ENCODE assay signal across 18 cellular contexts in genomic region chr1:207817166-207817565, GRCh38.
DNase-seq lines count a peak whose midpoint lies in the region; ATAC-seq and TF ChIP-seq lines count a peak whose summit lies in the region.
"Had no signal": no experiment of that assay in that cellular context is flagged by ENCODE, and none has a peak within 500 bp of the region (broad histone marks: within the 10 kb centered on the region; RNA-seq: fewer than 3 reads in every experiment).

No MANE protein-coding gene starts in this region.

- peaks cover 38% of the 10 kb centered on the region for H3K36me3 Mint-ChIP-seq in T-helper 1 cell treated with Interleukin-12 subunit alpha and Interleukin-12 subunit beta and Interleukin-4 antibody, amounts not matched to agents 30 μg/mL and 1 μg/mL, for 36 hours (ENCODE audit: low read depth)
- H3K36me3 Mint-ChIP-seq in activated B cell treated with CpG ODN at 0.5 μM for 24 hours (ENCODE audit: low read depth) (peaks cover 95% of the 10 kb centered on the region), Caco-2 (ENCODE audit: insufficient read depth, unreplicated experiment) (peaks cover 43% of the 10 kb centered on the region)
- H3K36me3 Mint-ChIP-seq in stimulated activated naive B cell treated with anti-CD40 and anti-IgM and Interleukin-4, amounts not matched to agents 10 μg/mL and 1 μg/mL and 100 μg/mL, for 72 hours = peaks cover 73 to 93% of the 10 kb centered on the region in 2 donors

- peak overlapping the region; percentile 94 to 96 for H3K27ac ChIP-seq in right atrium auricular region
- H3K27ac ChIP-seq in spleen = peak overlapping the region in 4 of 8 donors; percentile 3 to 82 (median 60)
- H3K27ac ChIP-seq: 22Rv1, C4-2B had no signal

- no peaks in the 10 kb centered on the region for H3K27me3 ChIP-seq in right atrium auricular region
- H3K27me3 ChIP-seq in Caco-2 (replicated peaks; ENCODE audit: control insufficient read depth, insufficient read depth, low read length) = no peaks in the 10 kb centered on the region
- H3K27me3 ChIP-seq in spleen (replicated peaks in 1 of 7) = no peaks in the 10 kb centered on the region

- peaks cover 49% of the 10 kb centered on the region for H3K4me1 Mint-ChIP-seq in T-helper 1 cell treated with Interleukin-12 subunit alpha and Interleukin-12 subunit beta and Interleukin-4 antibody, amounts not matched to agents 30 μg/mL and 1 μg/mL, for 36 hours (ENCODE audit: low read depth)
- H3K4me1 Mint-ChIP-seq in activated B cell treated with CpG ODN at 0.5 μM for 24 hours = peaks cover 94% of the 10 kb centered on the region
- H3K4me1 Mint-ChIP-seq in stimulated activated naive B cell treated with anti-CD40 and anti-IgM and Interleukin-4, amounts not matched to agents 10 μg/mL and 1 μg/mL and 100 μg/mL, for 72 hours = peaks cover 67 to 85% of the 10 kb centered on the region in 2 donors
- H3K4me1 Mint-ChIP-seq in Caco-2 (ENCODE audit: low read depth, unreplicated experiment) = peaks cover 14% of the 10 kb centered on the region

- H3K4me3 ChIP-seq in right atrium auricular region (peak overlapping the region in 1 of 2 donors; percentile 29), Caco-2 (ENCODE audit: low read depth, low read length) (no peak overlapping the region), spleen (peak overlapping the region in 1 of 8 donors; percentile 30)

- WGBS in spleen, 5 donors = 94 to 98% (median 95%) methylated on average over 7 of the region's 7 CpGs

- no peak for TF ChIP-seq POLR2A in spleen (IDR thresholded peaks at IDR 0.05)

- peak overlapping the region; percentile 63 for H3K27ac Mint-ChIP-seq in T-helper 1 cell treated with Interleukin-12 subunit alpha and Interleukin-12 subunit beta and Interleukin-4 antibody, amounts not matched to agents 30 μg/mL and 1 μg/mL, for 36 hours
- H3K27ac Mint-ChIP-seq in activated B cell treated with CpG ODN at 0.5 μM for 24 hours (peak overlapping the region; percentile 14), Caco-2 (ENCODE audit: unreplicated experiment) (no peak overlapping the region)
- H3K27ac Mint-ChIP-seq in stimulated activated naive B cell treated with anti-CD40 and anti-IgM and Interleukin-4, amounts not matched to agents 10 μg/mL and 1 μg/mL and 100 μg/mL, for 72 hours = peak overlapping the region; percentile 77
- H3K27ac Mint-ChIP-seq: type B pancreatic cell had no signal

- H3K36me3 ChIP-seq in right atrium auricular region (peaks cover 89% of the 10 kb centered on the region), Caco-2 (ENCODE audit: control insufficient read depth, insufficient read depth, low read length) (peaks cover 1% of the 10 kb centered on the region), spleen (peaks cover 6 to 100% (median 66%) of the 10 kb centered on the region in 6 donors)

- H3K4me1 ChIP-seq in right atrium auricular region (peaks cover 0 to 98% of the 10 kb centered on the region in 2 donors), Caco-2 (no peaks in the 10 kb centered on the region), spleen (peaks cover 69 to 98% (median 97%) of the 10 kb centered on the region in 6 donors)

- no peaks in the 10 kb centered on the region for H3K27me3 Mint-ChIP-seq in T-helper 1 cell treated with Interleukin-12 subunit alpha and Interleukin-12 subunit beta and Interleukin-4 antibody, amounts not matched to agents 30 μg/mL and 1 μg/mL, for 36 hours (ENCODE audit: low read depth)
- H3K27me3 Mint-ChIP-seq in activated B cell treated with CpG ODN at 0.5 μM for 24 hours (no peaks in the 10 kb centered on the region), Caco-2 (ENCODE audit: insufficient read depth, unreplicated experiment) (no peaks in the 10 kb centered on the region)
- H3K27me3 Mint-ChIP-seq in stimulated activated naive B cell treated with anti-CD40 and anti-IgM and Interleukin-4, amounts not matched to agents 10 μg/mL and 1 μg/mL and 100 μg/mL, for 72 hours = no peaks in the 10 kb centered on the region
- H3K27me3 Mint-ChIP-seq: type B pancreatic cell had no signal

- no peaks in the 10 kb centered on the region for H3K9me3 Mint-ChIP-seq in T-helper 1 cell treated with Interleukin-12 subunit alpha and Interleukin-12 subunit beta and Interleukin-4 antibody, amounts not matched to agents 30 μg/mL and 1 μg/mL, for 36 hours
- H3K9me3 Mint-ChIP-seq in activated B cell treated with CpG ODN at 0.5 μM for 24 hours (no peaks in the 10 kb centered on the region), Caco-2 (ENCODE audit: unreplicated experiment) (no peaks in the 10 kb centered on the region)
- H3K9me3 Mint-ChIP-seq in stimulated activated naive B cell treated with anti-CD40 and anti-IgM and Interleukin-4, amounts not matched to agents 10 μg/mL and 1 μg/mL and 100 μg/mL, for 72 hours = peaks cover 0 to 1% of the 10 kb centered on the region in 2 donors
- H3K9me3 Mint-ChIP-seq: type B pancreatic cell had no signal

- DNase-seq in T-helper 1 cell (no peak), activated B cell treated with CpG ODN at 0.5 μM for 24 hours (no peak), right atrium auricular region (ENCODE audit: low spot score) (peak; percentile 44), Caco-2 (no peak), spleen (no peak)
- DNase-seq in stimulated activated naive B cell treated with anti-CD40 and anti-IgM and Interleukin-4, amounts not matched to agents 10 μg/mL and 1 μg/mL and 100 μg/mL, for 72 hours = no peak
- DNase-seq: activated CD4-positive, CD25-positive, alpha-beta regulatory T cell; Kasumi-1; mesendoderm; NCI-H1694; NCI-H524; occipital lobe had no signal

- intact Hi-C loops in activated B cell treated with CpG ODN at 0.5 μM for 24 hours (cut with micrococcal nuclease) = no loop called here
- intact Hi-C loops in Caco-2 (cut with micrococcal nuclease; ENCODE audit: unreplicated experiment) = no loop called here
- intact Hi-C loops in spleen (cut with DNase I; ENCODE audit: low total_unique reads) = no loop called here

- H3K9me3 ChIP-seq in right atrium auricular region = no peaks in the 10 kb centered on the region
- no peaks in the 10 kb centered on the region for H3K9me3 ChIP-seq in Caco-2
- no peaks in the 10 kb centered on the region for H3K9me3 ChIP-seq in spleen

- ATAC-seq in activated B cell treated with CpG ODN at 0.5 μM for 24 hours (ENCODE audit: low read depth) (no peak), GM21619 (IDR thresholded peaks at IDR 0.05; ENCODE audit: unreplicated experiment) (no peak)
- no peak for ATAC-seq in stimulated activated naive B cell treated with anti-CD40 and anti-IgM and Interleukin-4, amounts not matched to agents 10 μg/mL and 1 μg/mL and 100 μg/mL, for 72 hours (replicated peaks)
- ATAC-seq: Panc1 had no signal

- POLR2A ChIA-PET in activated B cell treated with CpG ODN at 0.5 μM for 24 hours (lab: Charles Lee) (interaction anchor here (0.7 to 1.7 kb wide), 2 partner anchors 24 to 51 kb away, joined by 3 to 4 read pairs; no protein-coding TSS in a partner anchor), Caco-2 (lab: Charles Lee) (no interaction called here)

- H3K4me3 Mint-ChIP-seq in T-helper 1 cell treated with Interleukin-12 subunit alpha and Interleukin-12 subunit beta and Interleukin-4 antibody, amounts not matched to agents 30 μg/mL and 1 μg/mL, for 36 hours = no peak overlapping the region
- no peak overlapping the region for H3K4me3 Mint-ChIP-seq in activated B cell treated with CpG ODN at 0.5 μM for 24 hours
- H3K4me3 Mint-ChIP-seq in stimulated activated naive B cell treated with anti-CD40 and anti-IgM and Interleukin-4, amounts not matched to agents 10 μg/mL and 1 μg/mL and 100 μg/mL, for 72 hours = no peak overlapping the region
- H3K4me3 Mint-ChIP-seq in Caco-2 (ENCODE audit: unreplicated experiment) = no peak overlapping the region
- H3K4me3 Mint-ChIP-seq: type B pancreatic cell had no signal

- TF ChIP-seq CTCF in activated B cell treated with CpG ODN at 0.5 μM for 24 hours (IDR thresholded peaks at IDR 0.05) (no peak), right atrium auricular region (IDR thresholded peaks at IDR 0.05) (no peak), Caco-2 (IDR thresholded peaks at IDR 0.05; ENCODE audit: insufficient read depth in 1 of 2, low read depth in 1 of 2, low read length in 1 of 2, severe bottlenecking in 1 of 2, unreplicated experiment in 1 of 2) (no peak), spleen (IDR thresholded peaks at IDR 0.05 in 8 of 11, conservative IDR thresholded peaks at IDR 0.05 in 3 of 11) (no peak)

- no TSS peak for BruUV-seq in Caco-2 (replicated peaks; lab: Mats Ljungman, UMichigan)

- CTCF ChIA-PET in activated B cell treated with CpG ODN at 0.5 μM for 24 hours (lab: Charles Lee) (interaction anchor here (1.2 to 1.4 kb wide), 2 partner anchors 20 to 52 kb away, joined by 4 to 6 read pairs; no protein-coding TSS in a partner anchor), Caco-2 (lab: Charles Lee) (no interaction called here)
